8 cellular contexts compared by ENCODE assay signal in the genomic region with DNA sequence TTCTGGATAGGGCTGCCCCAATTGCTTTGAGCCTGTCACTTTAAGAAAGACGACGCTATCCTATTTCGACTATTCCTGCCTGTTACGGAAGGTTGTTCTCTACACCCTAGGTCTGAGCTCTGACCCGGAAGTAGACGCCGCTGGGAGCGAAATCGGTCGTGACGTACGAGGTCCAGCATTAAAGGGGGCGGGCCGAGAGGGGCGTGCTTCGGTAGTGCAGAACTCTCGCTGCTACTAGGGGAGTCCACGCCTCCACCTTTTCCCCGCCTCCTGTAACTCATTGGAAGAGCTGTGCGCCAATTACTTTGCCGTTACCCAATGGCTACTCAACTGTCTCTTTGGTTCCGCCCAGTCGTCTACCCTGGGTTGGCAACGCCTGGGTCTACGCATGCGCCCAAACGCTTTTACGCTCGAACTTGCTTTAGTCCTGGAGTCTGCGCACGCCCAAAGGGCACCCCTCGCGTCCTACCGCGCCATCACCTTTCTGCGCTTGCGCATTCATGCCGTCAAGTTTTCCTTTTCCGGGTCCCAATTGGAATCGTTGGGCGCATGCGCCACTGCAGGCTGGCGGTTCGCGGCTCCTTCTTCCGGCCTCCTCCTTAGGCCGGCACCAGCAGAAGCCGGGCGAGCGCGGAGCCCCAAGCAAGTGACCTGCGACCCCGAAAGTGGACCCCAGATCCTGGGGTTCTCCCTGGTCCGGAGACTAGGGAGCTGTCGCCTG. TPM values are rescaled to one million over a fixed set of nuclear protein-coding genes. Genes with fewer than 3 reads are reported as not detected.
DNase-seq lines count a peak whose midpoint lies in the region; ATAC-seq and TF ChIP-seq lines count a peak whose summit lies in the region.

A gene (plus strand): TSS at position 548 of the 721 bp plus-strand sequence. CDS start 536 bp downstream, outside the sequence.

- peak; percentile 99 for DNase-seq in NCI-H1694 treated with DMSO at 0.1 percent for 48 hours (lab: John Stamatoyannopoulos, UW)
- peak; percentile 98 to 100 (median 99) for DNase-seq in T-helper 17 cell
- peak; percentile 99 to 100 (median 100) for DNase-seq in amygdala (lab: John Stamatoyannopoulos, UW)
- peak; percentile 100 for DNase-seq in left cardiac atrium
- DNase-seq in posterior vena cava (ENCODE audit: low spot score): peak; percentile 100
- peak; percentile 100 for DNase-seq in upper lobe of right lung

- peak within 1 kb of the TSS; percentile 93 for H3K4me3 ChIP-seq in upper lobe of right lung

- peaks cover 35% of the 10 kb centered on the region for H3K4me1 ChIP-seq in upper lobe of right lung

- peak; percentile 81 for ATAC-seq in HG02885 (IDR thresholded peaks at IDR 0.05; ENCODE audit: poor library complexity, unreplicated experiment)
- ATAC-seq in T-helper 17 cell: peak; percentile 88
- peak; percentile 87 for ATAC-seq in left cardiac atrium
- ATAC-seq in upper lobe of right lung: peak; percentile 86

- no peaks in the 10 kb centered on the region for H3K27me3 ChIP-seq in upper lobe of right lung

- no peak for TF ChIP-seq CTCF in upper lobe of right lung (IDR thresholded peaks at IDR 0.05)

- peaks cover 32% of the 10 kb centered on the region for H3K4me1 Mint-ChIP-seq in T-helper 17 cell

- no peaks in the 10 kb centered on the region for H3K27me3 Mint-ChIP-seq in T-helper 17 cell

- no peaks in the 10 kb centered on the region for H3K9me3 ChIP-seq in T-helper 17 cell (ENCODE audit: control insufficient read depth, low read length, poor library complexity, severe bottlenecking)
- H3K9me3 ChIP-seq in upper lobe of right lung: no peaks in the 10 kb centered on the region

- H3K27ac Mint-ChIP-seq in T-helper 17 cell: peak within 1 kb of the TSS; percentile 98

- peaks cover 39% of the 10 kb centered on the region for H3K36me3 ChIP-seq in upper lobe of right lung

- peaks cover 3% of the 10 kb centered on the region for H3K36me3 Mint-ChIP-seq in T-helper 17 cell (ENCODE audit: low read depth)

- peak within 1 kb of the TSS; percentile 95 for H3K27ac ChIP-seq in upper lobe of right lung

- intact Hi-C loops in left cardiac atrium (cut with DNase I) (loop anchor here in 1 of 2 donors (5.0 kb wide), 1 partner anchor 97 kb away; a partner anchor contains a TSS), posterior vena cava (cut with DNase I) (loop anchor here in 1 of 2 donors (2.0 kb wide), 1 partner anchor 37 kb away; no protein-coding TSS in a partner anchor), upper lobe of right lung (cut with DNase I) (no loop called here)

- peak; percentile 61 for TF ChIP-seq POLR2A in GM15510 (IDR thresholded peaks at IDR 0.05; ENCODE audit: borderline replicate concordance, extremely low read depth, insufficient read length)

- H3K4me3 Mint-ChIP-seq in T-helper 17 cell: peak within 1 kb of the TSS; percentile 98

RNA-seq across cellular contexts. Expression of the gene that starts here (rescaled TPM):
- 10 to 100 TPM; 56.0 to 60.5 TPM for total RNA-seq in T-helper 17 cell
- 10 to 100 TPM; 15.1 to 16.7 TPM for total RNA-seq in left cardiac atrium
- 10 to 100 TPM; 21.3 to 22.6 TPM for total RNA-seq in posterior vena cava
- 34.0 TPM for total RNA-seq in upper lobe of right lung

Comparison
In these comparisons a context has a peak if more than half of its experiments do, and no peak if none do; other contexts are left out.
1. Peak in every context shown above with its lines: DNase-seq, ATAC-seq, H3K4me3 ChIP-seq and H3K27ac ChIP-seq.